In the genomic region with DNA sequence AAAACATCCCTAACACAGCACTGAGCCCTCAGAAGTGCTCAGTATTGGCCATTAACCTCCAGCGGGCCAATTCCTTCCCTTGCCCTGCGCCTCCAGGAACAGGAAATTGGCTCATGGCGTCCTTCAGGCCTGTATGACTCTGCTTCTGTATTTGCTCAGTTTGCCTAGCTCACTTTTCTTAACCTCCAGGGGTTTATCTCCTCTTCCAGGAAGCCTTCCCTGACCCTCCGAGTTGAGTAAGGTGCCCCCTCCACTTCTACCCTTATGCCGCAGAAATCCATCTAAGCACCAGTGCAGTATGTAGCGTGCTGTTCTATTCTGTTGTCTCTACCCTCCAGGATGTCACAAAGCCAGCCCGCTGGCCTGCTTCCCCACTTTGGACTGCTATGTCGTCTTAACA, we compare ENCODE assay signal across 8 cellular contexts. TPM values are rescaled to one million over a fixed set of nuclear protein-coding genes. Genes with fewer than 3 reads are reported as not detected.
DNase-seq lines count a peak whose midpoint lies in the region; ATAC-seq and TF ChIP-seq lines count a peak whose summit lies in the region.

No MANE protein-coding gene starts in this region.

- no TSS peak for BruUV-seq in Panc1 (replicated peaks; lab: Mats Ljungman, UMichigan)

- H3K27ac ChIP-seq in Panc1 (ENCODE audit: low read length) (peak overlapping the region; percentile 93), endodermal cell (ENCODE audit: low read depth, low read length) (peak overlapping the region; percentile 38), spleen (peak overlapping the region; percentile 87 to 94 (median 90))

- ATAC-seq in Panc1: peak; percentile 37; the same call in 1 of the 2 replicates

- TF ChIP-seq POLR2A in spleen (IDR thresholded peaks at IDR 0.05): no peak

- no peak for DNase-seq in T-helper 1 cell
- DNase-seq in Panc1 (ENCODE audit: low read depth, low spot score): no peak
- DNase-seq in endodermal cell: no peak
- no peak for DNase-seq in spleen
- no peak for DNase-seq in AG08396 (ENCODE audit: low spot score)
- no peak for DNase-seq in SW480 (ENCODE audit: low spot score)
- no peak for DNase-seq in activated gamma-delta T cell (lab: John Stamatoyannopoulos, UW)

- CTCF ChIA-PET in Panc1 (lab: Charles Lee): no interaction called here

- WGBS in endodermal cell (ENCODE audit: insufficient coverage in 1 of 2, insufficient read length in 1 of 2), 2 experiments: 72 to 78% methylated on average over 8 of the region's 8 CpGs
- WGBS in spleen, 5 donors: 37 to 58% (median 47%) methylated on average over 8 of the region's 8 CpGs

- peak overlapping the region; percentile 86 for H3K4me3 Mint-ChIP-seq in T-helper 1 cell treated with Interleukin-12 subunit alpha and Interleukin-12 subunit beta and Interleukin-4 antibody, amounts not matched to agents 30 μg/mL and 1 μg/mL, for 36 hours
- peak overlapping the region; percentile 76 for H3K4me3 Mint-ChIP-seq in endodermal cell

- H3K4me1 Mint-ChIP-seq in T-helper 1 cell treated with Interleukin-12 subunit alpha and Interleukin-12 subunit beta and Interleukin-4 antibody, amounts not matched to agents 30 μg/mL and 1 μg/mL, for 36 hours (ENCODE audit: low read depth): peaks cover 32% of the 10 kb centered on the region
- peaks cover 10% of the 10 kb centered on the region for H3K4me1 Mint-ChIP-seq in endodermal cell

- H3K9ac ChIP-seq in endodermal cell (ENCODE audit: extremely low read depth, low read length, poor library complexity, severe bottlenecking): no peak overlapping the region

- H3K36me3 ChIP-seq in Panc1 (ENCODE audit: control insufficient read depth, insufficient read depth, low read length) (peaks cover 32% of the 10 kb centered on the region), endodermal cell (ENCODE audit: control insufficient read depth, insufficient read depth, low read length) (peaks cover 38% of the 10 kb centered on the region), spleen (peaks cover 0 to 59% (median 38%) of the 10 kb centered on the region in 6 donors)

- H3K27me3 ChIP-seq in Panc1 (ENCODE audit: control insufficient read depth, insufficient read depth, low read length) (no peaks in the 10 kb centered on the region), endodermal cell (ENCODE audit: control insufficient read depth, insufficient read depth, low read length, poor library complexity, severe bottlenecking) (no peaks in the 10 kb centered on the region), spleen (replicated peaks in 1 of 7) (no peaks in the 10 kb centered on the region)

- in situ Hi-C loops in Panc1 (cut with HindIII; ENCODE audit: low pct_unique_long_range_greater_than_20kb, low sequenced_read_pairs): no loop called here

- no peaks in the 10 kb centered on the region for H3K27me3 Mint-ChIP-seq in T-helper 1 cell treated with Interleukin-12 subunit alpha and Interleukin-12 subunit beta and Interleukin-4 antibody, amounts not matched to agents 30 μg/mL and 1 μg/mL, for 36 hours (ENCODE audit: low read depth)
- no peaks in the 10 kb centered on the region for H3K27me3 Mint-ChIP-seq in endodermal cell (ENCODE audit: insufficient read depth)

- POLR2A ChIA-PET in Panc1 (lab: Charles Lee): no interaction called here

- H3K4me3 ChIP-seq in Panc1 (ENCODE audit: low read depth in 2 of 2, low read length in 2 of 2) (no peak overlapping the region), endodermal cell (ENCODE audit: low read length) (no peak overlapping the region), spleen (peak overlapping the region in 3 of 8 donors; percentile 85 to 97 (median 90))

- intact Hi-C loops in Panc1 (cut with micrococcal nuclease; ENCODE audit: unreplicated experiment): no loop called here
- intact Hi-C loops in spleen (cut with DNase I; ENCODE audit: low total_unique reads): no loop called here

- no peaks in the 10 kb centered on the region for H3K9me3 Mint-ChIP-seq in T-helper 1 cell treated with Interleukin-12 subunit alpha and Interleukin-12 subunit beta and Interleukin-4 antibody, amounts not matched to agents 30 μg/mL and 1 μg/mL, for 36 hours
- no peaks in the 10 kb centered on the region for H3K9me3 Mint-ChIP-seq in endodermal cell

- peaks cover 39% of the 10 kb centered on the region for H3K36me3 Mint-ChIP-seq in T-helper 1 cell treated with Interleukin-12 subunit alpha and Interleukin-12 subunit beta and Interleukin-4 antibody, amounts not matched to agents 30 μg/mL and 1 μg/mL, for 36 hours (ENCODE audit: low read depth)
- peaks cover 38% of the 10 kb centered on the region for H3K36me3 Mint-ChIP-seq in endodermal cell (ENCODE audit: low read depth)

- no peak for TF ChIP-seq CTCF in Panc1 (IDR thresholded peaks at IDR 0.05)
- no peak for TF ChIP-seq CTCF in endodermal cell (conservative IDR thresholded peaks at IDR 0.05)
- TF ChIP-seq CTCF in spleen (IDR thresholded peaks at IDR 0.05 in 8 of 11, conservative IDR thresholded peaks at IDR 0.05 in 3 of 11): no peak

- peak overlapping the region; percentile 95 for H3K27ac Mint-ChIP-seq in T-helper 1 cell treated with Interleukin-12 subunit alpha and Interleukin-12 subunit beta and Interleukin-4 antibody, amounts not matched to agents 30 μg/mL and 1 μg/mL, for 36 hours
- peak overlapping the region; percentile 23 for H3K27ac Mint-ChIP-seq in endodermal cell

- H3K4me1 ChIP-seq in Panc1 (ENCODE audit: control insufficient read depth, insufficient read depth, low read length) (peaks cover 23% of the 10 kb centered on the region), endodermal cell (ENCODE audit: control insufficient read depth, insufficient read depth, low read length) (peaks cover 4% of the 10 kb centered on the region), spleen (peaks cover 5 to 48% (median 22%) of the 10 kb centered on the region in 6 donors)

- H3K9me3 ChIP-seq in Panc1 (ENCODE audit: control insufficient read depth, insufficient read depth, low read depth, low read length): no peaks in the 10 kb centered on the region
- no peaks in the 10 kb centered on the region for H3K9me3 ChIP-seq in endodermal cell (ENCODE audit: control insufficient read depth, low read length)
- H3K9me3 ChIP-seq in spleen: no peaks in the 10 kb centered on the region

RNA-seq across cellular contexts. Expression of gene SFXN4, which starts 1.1 kb away (rescaled TPM):
- 67.0 TPM for total RNA-seq in Panc1 (2021; ENCODE audit: unreplicated experiment)
- polyA plus RNA-seq in Panc1 (2012; ENCODE audit: insufficient read length): 56.5 TPM
- 10 to 100 TPM; 18.3 to 23.2 TPM for total RNA-seq in endodermal cell
- polyA plus RNA-seq in endodermal cell (2013, experiment 1 of 2): 15.2 TPM
- 13.0 TPM for polyA plus RNA-seq in endodermal cell (2013, experiment 2 of 2)
- total RNA-seq in spleen: 10 to 100 TPM; 13.3 to 32.1 (median 21.3) TPM
- 10 to 100 TPM; 39.4 to 68.3 (median 58.2) TPM for polyA plus RNA-seq in spleen

RNA-seq across cellular contexts. Expression of gene PRDX3, which starts 12.0 kb away (rescaled TPM):
- 235 TPM for total RNA-seq in Panc1 (2021; ENCODE audit: unreplicated experiment)
- 145 TPM for polyA plus RNA-seq in Panc1 (2012; ENCODE audit: insufficient read length)
- total RNA-seq in endodermal cell: 100 to 1,000 TPM; 153 to 173 TPM
- 242 TPM for polyA plus RNA-seq in endodermal cell (2013, experiment 1 of 2)
- 229 TPM for polyA plus RNA-seq in endodermal cell (2013, experiment 2 of 2)
- total RNA-seq in spleen: 100 to 1,000 TPM in 3 of 7 donors, 10 to 100 TPM in 4; 77.5 to 138 (median 98.7) TPM
- polyA plus RNA-seq in spleen: 100 to 1,000 TPM in 1 of 3 donors, 10 to 100 TPM in 2; 61.9 to 130 (median 94.2) TPM

RNA-seq across cellular contexts. Expression of gene GRK5, which starts 40.8 kb away (rescaled TPM):
- total RNA-seq in Panc1 (2021; ENCODE audit: unreplicated experiment) (29.0 TPM), endodermal cell (10 to 100 TPM in 1 of 2 donors, 1 to 10 TPM in 1; 9.1 to 11.9 TPM), spleen (10 to 100 TPM; 47.2 to 85.2 (median 59.7) TPM)
- 23.6 TPM for polyA plus RNA-seq in Panc1 (2012; ENCODE audit: insufficient read length)
- polyA plus RNA-seq in endodermal cell (2013, experiment 1 of 2): 6.1 TPM
- polyA plus RNA-seq in endodermal cell (2013, experiment 2 of 2): 4.6 TPM
- polyA plus RNA-seq in spleen: 10 to 100 TPM; 15.5 to 25.0 (median 18.4) TPM

Comparison
In these comparisons a context has a peak if more than half of its experiments do, and no peak if none do; other contexts are left out.
1. H3K27ac ChIP-seq: peak in every context shown above with its lines; median percentile 93 in Panc1; 90 in spleen; 38 in endodermal cell.